9 cellular contexts compared by ENCODE assay signal in genomic region chr6:79949235-79949634, GRCh38. TPM values are rescaled to one million over a fixed set of nuclear protein-coding genes. Genes with fewer than 3 reads are reported as not detected.
DNase-seq lines count a peak whose midpoint lies in the region; ATAC-seq and TF ChIP-seq lines count a peak whose summit lies in the region.
"Had no signal": no experiment of that assay in that cellular context is flagged by ENCODE, and none has a peak within 500 bp of the region (broad histone marks: within the 10 kb centered on the region; RNA-seq: fewer than 3 reads in every experiment).

No MANE protein-coding gene starts in this region.

- H3K4me3 ChIP-seq in fibroblast of pulmonary artery (replicated peaks; ENCODE audit: low read depth, low read length) (no peak overlapping the region), lower leg skin (ENCODE audit: low read depth, poor library complexity, severe bottlenecking) (no peak overlapping the region)

- TF ChIP-seq CTCF in fibroblast of pulmonary artery (IDR thresholded peaks at IDR 0.05; ENCODE audit: low read length, missing control alignments) = peak; percentile 66
- peak; percentile 68 for TF ChIP-seq CTCF in progenitor cell of endocrine pancreas (IDR thresholded peaks at IDR 0.05; ENCODE audit: unreplicated experiment)
- peak in 1 of 3 donors; percentile 41 for TF ChIP-seq CTCF in lower leg skin (IDR thresholded peaks at IDR 0.05)

- H3K27ac Mint-ChIP-seq in progenitor cell of endocrine pancreas = no peak overlapping the region
- H3K27ac Mint-ChIP-seq: stimulated activated naive CD8-positive, alpha-beta T cell treated with anti-CD3 and anti-CD28 coated beads, Interleukin-15, Interleukin-2, amounts not matched to agents 100 ng/mL and 50 ng/mL, for 24 hours had no signal

- peaks cover 20% of the 10 kb centered on the region for H3K27me3 Mint-ChIP-seq in progenitor cell of endocrine pancreas

- peaks cover 8% of the 10 kb centered on the region for H3K4me1 Mint-ChIP-seq in progenitor cell of endocrine pancreas (ENCODE audit: low read depth)

- no peaks in the 10 kb centered on the region for H3K36me3 Mint-ChIP-seq in progenitor cell of endocrine pancreas (ENCODE audit: insufficient read depth)

- no peaks in the 10 kb centered on the region for H3K9me3 Mint-ChIP-seq in progenitor cell of endocrine pancreas (ENCODE audit: low read depth)
- H3K9me3 Mint-ChIP-seq: stimulated activated naive CD8-positive, alpha-beta T cell treated with anti-CD3 and anti-CD28 coated beads, Interleukin-15, Interleukin-2, amounts not matched to agents 100 ng/mL and 50 ng/mL, for 24 hours had no signal

- no peak for TF ChIP-seq POLR2A in lower leg skin (IDR thresholded peaks at IDR 0.05)

- DNase-seq in COR-L47 (lab: John Stamatoyannopoulos, UW) (peak; percentile 87), NCI-H524 (lab: John Stamatoyannopoulos, UW) (peak; percentile 35 to 69), fibroblast of pulmonary artery (ENCODE audit: low read depth) (peak; percentile 82), progenitor cell of endocrine pancreas (ENCODE audit: low spot score, unreplicated experiment) (peak; percentile 20), lower leg skin (ENCODE audit: low spot score in 2 of 2) (no peak)
- peak; percentile 20 to 29 for DNase-seq in activated CD4-positive, alpha-beta T cell treated with anti-CD3 and anti-CD28 coated beads, Interleukin-2, amount 50 U/mL, for 4 hours

- intact Hi-C loops in lower leg skin (cut with DNase I; ENCODE audit: low total_unique reads) = loop anchor here (10.0 kb wide), 1 partner anchor 146 kb away; no protein-coding TSS in a partner anchor

- ATAC-seq in GM18870 (IDR thresholded peaks at IDR 0.05; ENCODE audit: unreplicated experiment) (peak; percentile 77), HG03378 (IDR thresholded peaks at IDR 0.05; ENCODE audit: unreplicated experiment) (peak; percentile 75)

- H3K4me3 Mint-ChIP-seq in progenitor cell of endocrine pancreas (ENCODE audit: low read depth) = no peak overlapping the region
- H3K4me3 Mint-ChIP-seq: stimulated activated naive CD8-positive, alpha-beta T cell treated with anti-CD3 and anti-CD28 coated beads, Interleukin-15, Interleukin-2, amounts not matched to agents 100 ng/mL and 50 ng/mL, for 24 hours had no signal

- 14 to 30% methylated on average over 6 of the region's 6 CpGs for WGBS in lower leg skin, 2 donors

RNA-seq across cellular contexts. Expression of gene ELOVL4, which starts 1.9 kb away (rescaled TPM):
- total RNA-seq in progenitor cell of endocrine pancreas (5.9 and 6.2 TPM in 2 replicates), lower leg skin (100 to 1,000 TPM in 2 of 4 donors, 10 to 100 TPM in 2; 56.0 to 134 (median 97.6) TPM)

RNA-seq across cellular contexts. Expression of gene TTK, which starts 55.2 kb away (rescaled TPM):
- total RNA-seq in progenitor cell of endocrine pancreas (20.6 and 22.1 TPM in 2 replicates), lower leg skin (1 to 10 TPM; 1.4 to 4.5 (median 2.5) TPM)

Comparison
In these comparisons a context has a peak if more than half of its experiments do, and no peak if none do; other contexts are left out.
1. DNase-seq: peak in COR-L47 (single experiment), NCI-H524 (2 of 2), activated CD4-positive, alpha-beta T cell treated with anti-CD3 and anti-CD28 coated beads, Interleukin-2, amount 50 U/mL, for 4 hours (2 of 2), fibroblast of pulmonary artery (single experiment) and progenitor cell of endocrine pancreas (single experiment); none in lower leg skin (0 of 2).